In the genomic region with DNA sequence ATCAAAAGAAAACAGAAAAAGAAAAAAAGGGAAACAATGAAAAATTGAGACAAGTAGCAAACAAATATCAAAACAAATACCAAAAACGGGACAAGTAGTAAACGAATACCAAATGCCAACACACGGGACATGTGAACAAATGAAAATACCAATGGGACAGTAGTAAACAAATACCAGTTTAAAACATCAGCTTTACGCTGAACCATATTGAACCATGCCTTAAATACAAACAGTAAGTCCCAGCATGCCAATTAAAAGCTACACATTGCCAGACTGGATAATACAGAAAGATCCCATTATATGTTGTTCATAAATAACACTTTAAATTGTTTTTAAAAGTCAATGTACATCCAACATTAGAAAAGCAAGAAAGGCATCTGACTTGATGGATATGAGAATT, we compare ENCODE assay signal across 26 cellular contexts.
"Had no signal": no experiment of that assay in that cellular context is flagged by ENCODE, and none has a peak within 500 bp of the region (broad histone marks: within the 10 kb centered on the region; RNA-seq: fewer than 3 reads in every experiment).

No MANE protein-coding gene starts in this region.

- ATAC-seq: naive thymus-derived CD8-positive, alpha-beta T cell; natural killer cell treated with Interleukin-12 subunit alpha and Interleukin-12 subunit beta and Interleukin-15 and Interleukin-18, amount 100 ng/mL, for 72 hours; pancreas; psoas muscle; right cardiac atrium; right lobe of liver; stimulated activated effector memory CD8-positive, alpha-beta T cell treated with anti-CD3 and anti-CD28 coated beads, Interleukin-12 subunit alpha, Interleukin-12 subunit beta, amount 100 ng/mL, for 72 hours; stimulated activated naive B cell treated with anti-CD40 and anti-IgM and Interleukin-4, amounts not matched to agents 10 μg/mL and 1 μg/mL and 100 μg/mL, for 72 hours had no signal

- H3K27ac ChIP-seq: neutrophil, pancreas, right lobe of liver, sigmoid colon, stomach, thoracic aorta, thyroid gland, tibial nerve, upper lobe of left lung, vagina had no signal

- H3K9me3 ChIP-seq: neutrophil, pancreas, psoas muscle, sigmoid colon, stomach, thoracic aorta, thyroid gland, upper lobe of left lung, vagina had no signal

- H3K4me3 ChIP-seq: pancreas, psoas muscle, right lobe of liver, sigmoid colon, stomach, thoracic aorta, thyroid gland, tibial nerve, upper lobe of left lung, vagina had no signal

- DNase-seq: naive thymus-derived CD8-positive, alpha-beta T cell; nephron progenitor cell; nucleus accumbens; pancreas; psoas muscle; right cardiac atrium; right lobe of liver; sigmoid colon; small intestine; stimulated activated CD4-positive, alpha-beta T cell treated with anti-CD3 and anti-CD28 coated beads, Interleukin-15, amount 100 ng/mL, for 24 hours; stimulated activated CD4-positive, alpha-beta T cell treated with anti-CD3 and anti-CD28 coated beads, Interleukin-2, amount 100 ng/mL, for 24 hours; stimulated activated CD4-positive, alpha-beta T cell treated with anti-CD3 and anti-CD28 coated beads, Interleukin-2, amount 100 ng/mL, for 48 hours; stimulated activated CD4-positive, alpha-beta T cell treated with anti-CD3 and anti-CD28 coated beads, Interleukin-4, amount 100 ng/mL, for 24 hours; stimulated activated naive B cell treated with anti-CD40 and anti-IgM and Interleukin-4, amounts not matched to agents 10 μg/mL and 1 μg/mL and 100 μg/mL, for 72 hours; stimulated activated naive CD4-positive, alpha-beta T cell treated with Interleukin-2 at 50 U/mL for 16 hours; stomach; thyroid gland; trophoblast cell; upper lobe of left lung had no signal

- FAIRE-seq: small intestine, urothelium cell line had no signal

- H3K4me1 ChIP-seq: pancreas, right lobe of liver, thyroid gland, upper lobe of left lung, vagina had no signal
